In the genomic region with DNA sequence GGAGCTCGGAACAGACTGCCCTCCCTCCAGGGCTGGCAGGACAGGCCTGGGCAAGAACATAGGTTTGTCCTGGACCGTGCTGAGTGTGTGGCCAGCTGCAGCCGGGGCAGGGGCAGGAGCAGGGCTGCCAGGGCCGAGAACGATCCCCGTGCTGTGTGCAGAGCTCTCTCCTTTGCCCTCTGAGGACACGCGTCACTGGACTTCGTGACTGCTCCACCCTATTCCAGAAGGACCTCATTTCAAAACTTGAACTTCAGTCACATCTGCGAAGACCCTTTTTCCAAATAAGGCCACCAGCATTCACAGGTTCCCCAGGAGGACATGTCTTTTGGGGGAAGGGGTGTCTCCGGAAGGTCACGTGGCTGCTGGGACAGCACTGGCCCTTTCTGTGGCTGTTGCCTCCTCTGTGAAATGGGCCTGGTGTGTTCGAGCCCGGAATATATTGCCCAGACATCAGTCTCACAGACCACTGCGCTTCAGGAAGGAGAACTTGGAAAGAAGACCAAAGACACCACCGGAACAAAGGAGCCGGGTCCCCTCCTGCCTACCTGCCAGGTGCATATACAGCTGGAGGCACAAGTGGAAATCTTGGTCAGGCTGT, we compare ENCODE assay signal across 1 cellular context.
TF ChIP-seq lines count a peak whose summit lies in the region.

No MANE protein-coding gene starts in this region.

TF ChIP-seq in WTC11, 78 proteins besides CTCF, POLR2A, EP300 and RAD21:
- no peak for TF ChIP-seq SMAD3 (CRISPR knock-in tag; IDR thresholded peaks at IDR 0.05; ENCODE audit: borderline replicate concordance)
